Comparison of ENCODE assay signal across 23 cellular contexts in the genomic region with DNA sequence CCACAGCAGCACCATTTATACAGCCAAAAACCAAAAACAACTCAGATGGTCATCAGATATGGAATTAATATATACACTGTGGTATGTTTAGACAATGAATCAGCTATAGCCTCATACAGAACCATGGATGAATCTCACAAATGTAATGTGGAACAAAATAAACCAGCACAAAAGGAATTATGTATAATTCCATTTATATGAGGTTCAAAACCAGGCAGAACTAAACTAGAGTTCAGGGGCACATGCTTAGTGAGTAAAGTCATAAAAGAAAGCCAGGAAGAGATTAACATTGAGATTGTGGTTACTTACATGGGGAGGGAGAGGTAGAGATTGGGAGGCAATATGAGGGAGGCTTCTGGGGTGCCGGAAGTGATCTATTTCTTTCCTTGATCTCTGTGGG.
DNase-seq lines count a peak whose midpoint lies in the region; ATAC-seq and TF ChIP-seq lines count a peak whose summit lies in the region.
"Had no signal": no experiment of that assay in that cellular context is flagged by ENCODE, and none has a peak within 500 bp of the region (broad histone marks: within the 10 kb centered on the region; RNA-seq: fewer than 3 reads in every experiment).

No MANE protein-coding gene starts in this region.

- ATAC-seq in lower lobe of right lung (no peak), HG02885 (IDR thresholded peaks at IDR 0.05; ENCODE audit: poor library complexity, unreplicated experiment) (no peak)
- ATAC-seq: activated T-cell treated with anti-CD3 and anti-CD28 coated beads, Interleukin-2, amount 50 U/mL, for 4 hours; pancreas; sciatic nerve; T-helper 17 cell had no signal

- TF ChIP-seq CTCF in AG04450 (IDR thresholded peaks at IDR 0.05; ENCODE audit: low read depth, low read length) (no peak), HFF-Myc (IDR thresholded peaks at IDR 0.05; ENCODE audit: low read depth, low read length, missing control alignments) (no peak), fibroblast of pulmonary artery (IDR thresholded peaks at IDR 0.05; ENCODE audit: low read length, missing control alignments) (no peak), lower lobe of right lung (IDR thresholded peaks at IDR 0.05) (no peak)

- CTCF ChIA-PET in AG04450 (lab: Charles Lee): no interaction called here

- peak; percentile 74 for DNase-seq in AG04450 (ENCODE audit: low read depth, low spot score)
- DNase-seq in HFF-Myc (ENCODE audit: extremely low read depth, low read depth): peak; percentile 36
- peak; percentile 77 for DNase-seq in amniotic stem cell (lab: John Stamatoyannopoulos, UW)
- DNase-seq in fibroblast of pulmonary artery (ENCODE audit: low read depth): peak; percentile 10
- no peak for DNase-seq in NCI-H345 treated with DMSO at 0.1 percent for 48 hours (lab: John Stamatoyannopoulos, UW; ENCODE audit: unreplicated experiment)
- no peak for DNase-seq in lower lobe of right lung
- DNase-seq in AG20443 (ENCODE audit: low spot score): no peak
- DNase-seq: activated CD4-positive, alpha-beta memory T cell treated with anti-CD3 and anti-CD28 coated beads, Interleukin-2, amount 10 ng/mL, durations not matched to agents 7 days and 5 days; activated T-cell treated with anti-CD3 and anti-CD28 coated beads, Interleukin-2, amount 50 U/mL, for 4 hours; Caco-2; effector CD8-positive, alpha-beta T cell; GF-D8; NCI-H1694; NCI-H446; pancreas; SHP77; stimulated activated CD4-positive, alpha-beta T cell treated with anti-CD3 and anti-CD28 coated beads, Interleukin-4, amount 100 ng/mL, for 1 hour; substantia nigra; T-helper 17 cell; uterus; WERI-Rb-1 had no signal

- H3K27ac ChIP-seq in AG04450 (ENCODE audit: low read depth, low read length) (peak overlapping the region; percentile 71), lower lobe of right lung (no peak overlapping the region)
- H3K27ac ChIP-seq: pancreas, uterus, WERI-Rb-1 had no signal

- no peaks in the 10 kb centered on the region for H3K27me3 ChIP-seq in AG04450 (ENCODE audit: control insufficient read depth, insufficient read depth, low read length)
- no peaks in the 10 kb centered on the region for H3K27me3 ChIP-seq in lower lobe of right lung (ENCODE audit: low read depth)
- H3K27me3 ChIP-seq: pancreas, uterus had no signal

- H3K9me3 ChIP-seq in AG04450 (ENCODE audit: control insufficient read depth, insufficient read depth, low read length): peaks cover 28% of the 10 kb centered on the region
- peaks cover 23% of the 10 kb centered on the region for H3K9me3 ChIP-seq in lower lobe of right lung
- H3K9me3 ChIP-seq: pancreas had no signal

- no peak overlapping the region for H3K4me3 ChIP-seq in AG04450 (ENCODE audit: low read depth, low read length)
- no peak overlapping the region for H3K4me3 ChIP-seq in HFF-Myc (replicated peaks; ENCODE audit: low read depth, low read length)
- H3K4me3 ChIP-seq in fibroblast of pulmonary artery (replicated peaks; ENCODE audit: low read depth, low read length): no peak overlapping the region
- H3K4me3 ChIP-seq in lower lobe of right lung: no peak overlapping the region
- H3K4me3 ChIP-seq: pancreas, uterus had no signal

- H3K36me3 ChIP-seq in lower lobe of right lung: no peaks in the 10 kb centered on the region
- H3K36me3 ChIP-seq: pancreas, uterus, WERI-Rb-1 had no signal

- H3K4me1 ChIP-seq in lower lobe of right lung: no peaks in the 10 kb centered on the region
- H3K4me1 ChIP-seq: Caco-2, pancreas, uterus had no signal

- POLR2A ChIA-PET in AG04450 (lab: Yijun Ruan, JAX): interaction anchor here (0.5 kb wide), 1 partner anchor 58 kb away, joined by 3 read pairs; no protein-coding TSS in a partner anchor

- intact Hi-C loops in lower lobe of right lung (cut with DNase I): no loop called here

Comparison
In these comparisons a context has a peak if more than half of its experiments do, and no peak if none do; other contexts are left out.
1. DNase-seq: peak in AG04450 (single experiment), HFF-Myc (single experiment), amniotic stem cell (single experiment) and fibroblast of pulmonary artery (single experiment); none in NCI-H345 treated with DMSO at 0.1 percent for 48 hours (single experiment), lower lobe of right lung (single experiment) and AG20443 (single experiment).